11 cellular contexts compared by ENCODE assay signal in genomic region chr22:27223317-27224177, GRCh38.
A peak's percentile ranks its signal among the peaks of the same experiment; 100 is the strongest.
DNase-seq lines count a peak whose midpoint lies in the region; ATAC-seq and TF ChIP-seq lines count a peak whose summit lies in the region.
"Had no signal": no experiment of that assay in that cellular context is flagged by ENCODE, and none has a peak within 500 bp of the region (broad histone marks: within the 10 kb centered on the region; RNA-seq: fewer than 3 reads in every experiment).

No MANE protein-coding gene starts in this region.

- H3K27me3 Mint-ChIP-seq in Calu3 (ENCODE audit: unreplicated experiment) (no peaks in the 10 kb centered on the region), T-helper 17 cell (peaks cover 6% of the 10 kb centered on the region)

- no peak overlapping the region for H3K27ac ChIP-seq in WERI-Rb-1

- H3K9me3 Mint-ChIP-seq in Calu3 (ENCODE audit: low read depth, unreplicated experiment): no peaks in the 10 kb centered on the region

- H3K27ac Mint-ChIP-seq in Calu3 (ENCODE audit: unreplicated experiment): no peak overlapping the region
- H3K27ac Mint-ChIP-seq in T-helper 17 cell: no peak overlapping the region
- H3K27ac Mint-ChIP-seq: brain, naive B cell had no signal

- no peaks in the 10 kb centered on the region for H3K9me3 ChIP-seq in T-helper 17 cell (ENCODE audit: control insufficient read depth, low read length, poor library complexity, severe bottlenecking)
- peaks cover 2% of the 10 kb centered on the region for H3K9me3 ChIP-seq in WERI-Rb-1 (ENCODE audit: severe bottlenecking)

- no peaks in the 10 kb centered on the region for H3K36me3 Mint-ChIP-seq in Calu3 (ENCODE audit: insufficient read depth, unreplicated experiment)
- no peaks in the 10 kb centered on the region for H3K36me3 Mint-ChIP-seq in T-helper 17 cell (ENCODE audit: low read depth)
- H3K36me3 Mint-ChIP-seq: brain, naive B cell had no signal

- no TSS peak for BruUV-seq in Calu3 (replicated peaks; lab: Mats Ljungman, UMichigan)

- DNase-seq in Calu3 (peak; percentile 11), M059J (ENCODE audit: low read depth) (peak; percentile 99), non-pigmented ciliary epithelial cell (ENCODE audit: low read depth) (peak; percentile 92), T-helper 17 cell (no peak), WERI-Rb-1 (no peak)
- DNase-seq: Karpas-422, naive B cell had no signal

- H3K4me3 ChIP-seq in WERI-Rb-1 (ENCODE audit: low read depth, low read length): no peak overlapping the region

- intact Hi-C loops in Calu3 (cut with micrococcal nuclease; ENCODE audit: unreplicated experiment): no loop called here

- H3K4me3 Mint-ChIP-seq in Calu3 (ENCODE audit: low read depth, unreplicated experiment) (no peak overlapping the region), T-helper 17 cell (no peak overlapping the region)
- H3K4me3 Mint-ChIP-seq: brain, naive B cell had no signal

- no peaks in the 10 kb centered on the region for H3K27me3 ChIP-seq in WERI-Rb-1 (ENCODE audit: insufficient read depth, low read depth, severe bottlenecking)

- CTCF ChIA-PET in Calu3 (lab: Charles Lee): no interaction called here

- H3K4me1 Mint-ChIP-seq in Calu3 (ENCODE audit: low read depth, unreplicated experiment): no peaks in the 10 kb centered on the region
- no peaks in the 10 kb centered on the region for H3K4me1 Mint-ChIP-seq in T-helper 17 cell
- H3K4me1 Mint-ChIP-seq: naive B cell had no signal

- no peaks in the 10 kb centered on the region for H3K36me3 ChIP-seq in WERI-Rb-1

- ATAC-seq in esophagus mucosa (peak; percentile 26), GM19455 (IDR thresholded peaks at IDR 0.05; ENCODE audit: unreplicated experiment) (no peak), HG02885 (IDR thresholded peaks at IDR 0.05; ENCODE audit: poor library complexity, unreplicated experiment) (no peak), T-helper 17 cell (no peak)

- TF ChIP-seq CTCF in Calu3 (IDR thresholded peaks at IDR 0.05; ENCODE audit: unreplicated experiment) (no peak), WERI-Rb-1 (IDR thresholded peaks at IDR 0.05; ENCODE audit: low read depth, low read length) (no peak)

Comparison
In these comparisons a context has a peak if more than half of its experiments do, and no peak if none do; other contexts are left out.
1. DNase-seq: peak in Calu3 (single experiment), M059J (single experiment) and non-pigmented ciliary epithelial cell (single experiment); none in T-helper 17 cell (0 of 3) and WERI-Rb-1 (single experiment).